In the genomic region with DNA sequence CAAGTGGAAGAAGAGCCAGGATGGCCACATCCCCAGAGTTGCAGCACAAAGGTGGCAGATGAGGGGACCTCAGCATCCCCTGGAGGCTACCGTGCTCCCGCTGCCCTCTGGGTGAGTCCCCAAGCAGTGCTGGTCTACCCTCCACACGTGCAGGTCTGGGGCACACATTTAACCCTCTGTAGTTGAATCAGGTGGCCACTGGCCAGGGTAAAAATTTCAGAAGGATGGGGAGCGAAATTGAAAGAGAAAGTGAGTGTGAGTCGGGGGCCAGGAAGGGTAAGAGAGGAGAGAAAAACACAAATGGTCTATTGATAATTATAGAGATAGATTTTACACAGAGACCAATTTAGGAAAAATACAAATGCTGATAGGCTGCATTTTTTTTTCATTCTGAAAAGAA, we compare ENCODE assay signal across 11 cellular contexts.
DNase-seq lines count a peak whose midpoint lies in the region; ATAC-seq and TF ChIP-seq lines count a peak whose summit lies in the region.
"Had no signal": no experiment of that assay in that cellular context is flagged by ENCODE, and none has a peak within 500 bp of the region (broad histone marks: within the 10 kb centered on the region; RNA-seq: fewer than 3 reads in every experiment).

No MANE protein-coding gene starts in this region.

- no peak overlapping the region for H3K27ac ChIP-seq in lung (ENCODE audit: low read depth in 1 of 2, low read length in 1 of 2)
- H3K27ac ChIP-seq: coronary artery had no signal

- in situ Hi-C loops in HAP-1 (cut with MboI; ENCODE audit: low sequenced_read_pairs), result loop anchor here (10.0 kb wide), 1 partner anchor 365 kb away; a partner anchor contains a TSS

- H3K36me3 ChIP-seq in lung (ENCODE audit: control insufficient read depth in 2 of 2, insufficient read depth in 2 of 2, low read length in 2 of 2) (no peaks in the 10 kb centered on the region), HAP-1 (replicated peaks) (no peaks in the 10 kb centered on the region)
- H3K36me3 ChIP-seq: MG63 had no signal

- peaks cover 0 to 2% of the 10 kb centered on the region in 2 donors for H3K9me3 ChIP-seq in lung (ENCODE audit: control insufficient read depth in 2 of 2, insufficient read depth in 1 of 2, low read length in 1 of 2)
- H3K9me3 ChIP-seq in HAP-1, result no peaks in the 10 kb centered on the region
- H3K9me3 ChIP-seq: MG63 had no signal

- no peak for TF ChIP-seq CTCF in lung (IDR thresholded peaks at IDR 0.05; ENCODE audit: control extremely low read depth, extremely low read depth)

- DNase-seq in lung (ENCODE audit: low spot score) (peak; percentile 14), HAP-1 (ENCODE audit: low spot score in 2 of 2) (no peak)
- DNase-seq in effector CD4-positive, alpha-beta T cell, result no peak
- DNase-seq in stimulated activated CD4-positive, alpha-beta T cell treated with anti-CD3 and anti-CD28 coated beads, Interleukin-15, amount 100 ng/mL, for 24 hours, result no peak
- no peak for DNase-seq in activated CD8-positive, alpha-beta memory T cell treated with anti-CD3 and anti-CD28 coated beads for 24 hours
- DNase-seq: activated gamma-delta T cell, MG63 had no signal

- 81 to 85% methylated on average over 5 of the region's 5 CpGs for WGBS in lung, 2 donors

- ATAC-seq in GM18909 (IDR thresholded peaks at IDR 0.05; ENCODE audit: poor library complexity, unreplicated experiment), result peak; percentile 52
- peak; percentile 40 for ATAC-seq in GM21737 (IDR thresholded peaks at IDR 0.05; ENCODE audit: unreplicated experiment)
- ATAC-seq in HG03159 (IDR thresholded peaks at IDR 0.05; ENCODE audit: unreplicated experiment), result peak; percentile 45
- ATAC-seq in lung (ENCODE audit: insufficient read depth, low FRiP score), result no peak

- H3K4me1 ChIP-seq in lung (ENCODE audit: control insufficient read depth in 2 of 2, insufficient read depth in 2 of 2, low read length in 2 of 2) (peaks cover 0 to 2% of the 10 kb centered on the region in 2 donors), HAP-1 (no peaks in the 10 kb centered on the region)

- H3K4me3 ChIP-seq in lung (no peak overlapping the region), HAP-1 (no peak overlapping the region)
- H3K4me3 ChIP-seq: coronary artery, MG63 had no signal

- H3K27me3 ChIP-seq in lung (ENCODE audit: control insufficient read depth, insufficient read depth) (no peaks in the 10 kb centered on the region), HAP-1 (ENCODE audit: low read depth) (no peaks in the 10 kb centered on the region)
- H3K27me3 ChIP-seq: MG63 had no signal
